In genomic region chr5:60776343-60776742, GRCh38 we compare ENCODE assay signal across 36 cellular contexts.
"Had no signal": no experiment of that assay in that cellular context is flagged by ENCODE, and none has a peak within 500 bp of the region (broad histone marks: within the 10 kb centered on the region; RNA-seq: fewer than 3 reads in every experiment).

No MANE protein-coding gene starts in this region.

- H3K36me3 ChIP-seq: MG63 had no signal

- H3K9me3 ChIP-seq: MG63 had no signal

- H3K4me3 ChIP-seq: MG63 had no signal

- H3K27me3 ChIP-seq: MG63 had no signal

- DNase-seq: Kasumi-1, MG63, MM.1S, MV-4-11, NCI-H1048, NCI-H1092, NCI-H1092 treated with DMSO at 0.1 percent for 48 hours, NCI-H1105, NCI-H1105 treated with DMSO at 0.1 percent for 48 hours, NCI-H1417, NCI-H1417 treated with DMSO at 0.1 percent for 48 hours, NCI-H1436, NCI-H1436 treated with DMSO at 0.1 percent for 48 hours, NCI-H146, NCI-H1694, NCI-H1694 treated with DMSO at 0.1 percent for 48 hours, NCI-H187, NCI-H187 treated with DMSO at 0.1 percent for 48 hours, NCI-H1930, NCI-H2029, NCI-H2029 treated with DMSO at 0.1 percent for 48 hours, NCI-H2081, NCI-H2081 treated with DMSO at 0.1 percent for 48 hours, NCI-H2107, NCI-H2171, NCI-H2171 treated with DMSO at 0.1 percent for 48 hours, NCI-H2227 treated with DMSO at 0.1 percent for 48 hours, NCI-H226, NCI-H345, NCI-H446, NCI-H446 treated with DMSO at 0.1 percent for 48 hours, NCI-H510A, NCI-H510A treated with DMSO at 0.1 percent for 48 hours, NCI-H524, NCI-H524 treated with DMSO at 0.1 percent for 48 hours, NCI-H526 had no signal
